Comparison of ENCODE assay signal across 8 cellular contexts in the genomic region with DNA sequence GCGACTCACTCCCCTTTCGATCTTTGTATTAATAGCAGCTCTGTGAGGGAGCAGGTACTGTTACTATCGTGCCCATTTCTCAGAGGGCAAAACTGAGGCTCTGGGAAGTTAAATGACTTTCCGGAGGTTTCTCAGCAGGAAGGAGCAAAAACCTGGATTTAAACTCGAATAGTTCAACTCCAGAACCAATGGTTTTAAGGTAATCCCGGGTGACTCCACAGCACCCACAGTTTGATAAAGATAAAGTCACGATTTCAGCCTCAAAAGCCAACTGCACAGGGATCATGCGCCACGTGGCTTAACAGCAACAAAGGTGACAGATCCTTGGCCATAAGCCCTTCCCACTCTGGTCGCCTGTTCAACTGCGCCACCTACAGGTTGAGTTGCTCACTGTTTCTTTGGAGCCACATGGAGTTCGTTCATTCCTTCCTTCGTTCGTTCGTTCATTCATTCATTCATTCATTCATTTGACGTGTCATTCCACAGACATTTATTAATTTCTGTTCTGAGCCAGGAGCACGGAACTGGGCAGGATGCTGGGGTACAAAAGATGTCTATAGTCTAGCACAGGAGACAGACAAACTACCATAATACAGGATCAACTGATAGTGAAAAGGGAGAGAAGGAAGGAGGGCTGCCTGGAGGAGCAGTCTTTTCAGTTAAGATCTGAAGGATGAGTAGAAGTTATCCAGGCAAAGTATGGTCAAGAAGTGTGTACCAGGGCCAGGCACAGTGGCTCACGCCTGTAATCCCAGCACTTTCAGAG.
A peak's percentile ranks its signal among the peaks of the same experiment; 100 is the strongest.
DNase-seq lines count a peak whose midpoint lies in the region; ATAC-seq and TF ChIP-seq lines count a peak whose summit lies in the region.

No MANE protein-coding gene starts in this region.

- DNase-seq in CD1c-positive myeloid dendritic cell (ENCODE audit: extremely low spot score) (peak; percentile 70), H4 (ENCODE audit: low spot score) (peak; percentile 68), Right ventricle myocardium superior (peak; percentile 64), posterior vena cava (ENCODE audit: low spot score) (peak; percentile 86)
- peak; percentile 6 for DNase-seq in activated T-helper 9 cell treated with anti-CD3 and anti-CD28 coated beads, Interleukin-2, amount 50 U/mL, for 16 hours (ENCODE audit: low read depth)

- no peaks in the 10 kb centered on the region for H3K79me2 ChIP-seq in OCI-LY1 (ENCODE audit: insufficient read depth, low read length)

- no peaks in the 10 kb centered on the region for H3K4me1 ChIP-seq in OCI-LY1 (ENCODE audit: insufficient read depth, low read length, severe bottlenecking)

- no peak overlapping the region for H2AFZ ChIP-seq in OCI-LY1 (ENCODE audit: low read length)

- no peaks in the 10 kb centered on the region for H4K20me1 ChIP-seq in OCI-LY1 (ENCODE audit: insufficient read depth, low read length)

- H3K4me3 ChIP-seq in OCI-LY1 (ENCODE audit: low read depth, low read length, poor library complexity, severe bottlenecking): no peak overlapping the region

- H3K27me3 ChIP-seq in OCI-LY1 (ENCODE audit: insufficient read depth, low read length): no peaks in the 10 kb centered on the region

- no peaks in the 10 kb centered on the region for H3K36me3 ChIP-seq in OCI-LY1 (ENCODE audit: insufficient read depth, low read length)

- H3F3A ChIP-seq in OCI-LY1 (ENCODE audit: insufficient read depth, low read length): no peaks in the 10 kb centered on the region

- H3K4me2 ChIP-seq in OCI-LY1 (ENCODE audit: low read length): no peak overlapping the region

- intact Hi-C loops in Right ventricle myocardium superior (cut with DNase I) (loop anchor here (5.0 kb wide), 1 partner anchor 51 kb away; no protein-coding TSS in a partner anchor), posterior vena cava (cut with DNase I) (no loop called here)

- H3K9me3 ChIP-seq in OCI-LY1 (ENCODE audit: low read length): no peaks in the 10 kb centered on the region

- no peaks in the 10 kb centered on the region for H3K9me2 ChIP-seq in OCI-LY1 (ENCODE audit: low read depth, low read length)

- peak; percentile 87 for ATAC-seq in Right ventricle myocardium superior (ENCODE audit: poor library complexity)
- ATAC-seq in GM18502 (IDR thresholded peaks at IDR 0.05; ENCODE audit: poor library complexity, unreplicated experiment): no peak
- ATAC-seq in HG03460 (IDR thresholded peaks at IDR 0.05; ENCODE audit: unreplicated experiment): no peak

- H3K27ac ChIP-seq in OCI-LY1 (ENCODE audit: low read depth, low read length, poor library complexity, severe bottlenecking): no peak overlapping the region

- peak; percentile 84 for TF ChIP-seq CTCF in OCI-LY1 (IDR thresholded peaks at IDR 0.05; ENCODE audit: low read length)

- H3K9ac ChIP-seq in OCI-LY1 (ENCODE audit: low read length): no peak overlapping the region

Comparison
In these comparisons a context has a peak if more than half of its experiments do, and no peak if none do; other contexts are left out.
1. DNase-seq: peak in every context shown above with its lines; median percentile 86 in posterior vena cava; 70 in CD1c-positive myeloid dendritic cell; 68 in H4; 64 in Right ventricle myocardium superior; 6 in activated T-helper 9 cell treated with anti-CD3 and anti-CD28 coated beads, Interleukin-2, amount 50 U/mL, for 16 hours.